ENCODE assay signal across 8 cellular contexts in the genomic region with DNA sequence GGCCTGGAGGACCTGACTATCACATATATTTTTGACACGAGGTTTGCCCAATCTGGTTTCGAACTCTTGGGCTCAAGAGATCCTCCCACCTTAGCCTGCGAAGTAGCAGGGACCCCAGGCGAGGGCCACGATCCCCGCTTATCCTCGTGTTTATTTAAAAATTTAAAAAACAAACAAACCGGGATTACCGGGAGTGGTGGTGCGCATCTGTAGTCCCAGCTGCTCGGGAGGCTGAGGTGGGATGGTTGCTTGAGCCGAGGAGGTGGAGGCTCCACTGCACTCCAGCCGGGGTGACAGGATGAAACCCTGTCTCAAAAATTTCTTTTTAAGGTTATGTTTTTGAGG. TPM values are rescaled to one million over a fixed set of nuclear protein-coding genes. Genes with fewer than 3 reads are reported as not detected.
DNase-seq lines count a peak whose midpoint lies in the region; ATAC-seq and TF ChIP-seq lines count a peak whose summit lies in the region.

No MANE protein-coding gene starts in this region.

- no peak for DNase-seq in SJSA1 (ENCODE audit: low read depth in 1 of 2, low spot score in 2 of 2)
- DNase-seq in fibroblast of pulmonary artery (ENCODE audit: low read depth) = no peak
- no peak for DNase-seq in psoas muscle
- DNase-seq in LoVo (ENCODE audit: low spot score) = no peak
- DNase-seq in iPS-NIHi11 (ENCODE audit: low spot score) = no peak
- DNase-seq in epidermal melanocyte (ENCODE audit: insufficient read length, low spot score) = no peak

- no peak for ATAC-seq in psoas muscle
- no peak for ATAC-seq in GM18520 (IDR thresholded peaks at IDR 0.05; ENCODE audit: unreplicated experiment)

- H3K9me3 ChIP-seq in SJSA1 (replicated peaks) (no peaks in the 10 kb centered on the region), psoas muscle (no peaks in the 10 kb centered on the region)

- H3K4me3 ChIP-seq in GM12875 (ENCODE audit: low read depth, low read length) (peak overlapping the region; percentile 91), SJSA1 (peak overlapping the region; percentile 95), fibroblast of pulmonary artery (replicated peaks; ENCODE audit: low read depth, low read length) (peak overlapping the region; percentile 95), psoas muscle (peak overlapping the region; percentile 99)

- intact Hi-C loops in psoas muscle (cut with DNase I) = loop anchor here in 1 of 2 donors (5.0 kb wide), 1 partner anchor 52 kb away; no protein-coding TSS in a partner anchor

- WGBS in psoas muscle, 3 donors = 63 to 71% (median 63%) methylated on average over 13 of the region's 13 CpGs

- H3K4me1 ChIP-seq in SJSA1 (replicated peaks) = peaks cover 13% of the 10 kb centered on the region
- peaks cover 11% of the 10 kb centered on the region for H3K4me1 ChIP-seq in psoas muscle

- TF ChIP-seq CTCF in GM12875 (IDR thresholded peaks at IDR 0.05; ENCODE audit: borderline replicate concordance, insufficient read depth, low read depth, low read length) (no peak), fibroblast of pulmonary artery (IDR thresholded peaks at IDR 0.05; ENCODE audit: low read length, missing control alignments) (no peak), psoas muscle (IDR thresholded peaks at IDR 0.05) (no peak)

- peak overlapping the region; percentile 87 for H3K27ac ChIP-seq in SJSA1
- H3K27ac ChIP-seq in psoas muscle = peak overlapping the region; percentile 82

- H3K27me3 ChIP-seq in SJSA1 (replicated peaks) (no peaks in the 10 kb centered on the region), psoas muscle (ENCODE audit: insufficient read depth in 3 of 3, low read length in 2 of 3) (no peaks in the 10 kb centered on the region)

- H3K36me3 ChIP-seq in SJSA1 = peaks cover 41% of the 10 kb centered on the region
- peaks cover 2 to 32% of the 10 kb centered on the region in 2 donors for H3K36me3 ChIP-seq in psoas muscle (ENCODE audit: insufficient read depth in 1 of 2, low read depth in 1 of 2)

RNA-seq across cellular contexts. Expression of gene EXOSC10, which starts 0.5 kb away (rescaled TPM):
- total RNA-seq in SJSA1 (2014; rRNA removed; shearing (Covaris generic)) = 72.4 and 73.4 TPM in 2 replicates
- total RNA-seq in psoas muscle = 10 to 100 TPM; 16.3 to 34.8 (median 25.7) TPM
- 10 to 100 TPM; 25.7 to 39.1 (median 30.8) TPM for polyA plus RNA-seq in psoas muscle

RNA-seq across cellular contexts. Expression of gene SRM, which starts 40.3 kb away (rescaled TPM):
- total RNA-seq in SJSA1 (2014; rRNA removed; shearing (Covaris generic)) = 31.4 and 33.0 TPM in 2 replicates
- total RNA-seq in psoas muscle = 100 to 1,000 TPM in 1 of 4 donors, 10 to 100 TPM in 3; 60.4 to 106 (median 74.9) TPM
- 100 to 1,000 TPM in 1 of 3 donors, 10 to 100 TPM in 2; 69.6 to 163 (median 79.3) TPM for polyA plus RNA-seq in psoas muscle

RNA-seq across cellular contexts. Expression of gene MASP2, which starts 53.1 kb away (rescaled TPM):
- not detected in 2 replicates for total RNA-seq in SJSA1 (2014; rRNA removed; shearing (Covaris generic))
- not detected for total RNA-seq in psoas muscle
- under 1 TPM in 1 of 3 donors, not detected in 2; 0.03 TPM for polyA plus RNA-seq in psoas muscle
